23 cellular contexts compared by ENCODE assay signal in genomic region chr2:63438171-63438570, GRCh38.
"Had no signal": no experiment of that assay in that cellular context is flagged by ENCODE, and none has a peak within 500 bp of the region (broad histone marks: within the 10 kb centered on the region; RNA-seq: fewer than 3 reads in every experiment).

No MANE protein-coding gene starts in this region.

- DNase-seq: activated CD4-positive, alpha-beta T cell treated with anti-CD3 and anti-CD28 coated beads, Interleukin-2, amount 10 ng/mL, durations not matched to agents 7 days and 5 days; activated CD8-positive, alpha-beta memory T cell treated with anti-CD3 and anti-CD28 coated beads, Interleukin-2, amount 10 ng/mL, durations not matched to agents 7 days and 5 days; activated CD8-positive, alpha-beta T cell treated with anti-CD3 and anti-CD28 coated beads for 36 hours; activated gamma-delta T cell; activated naive CD4-positive, alpha-beta T cell treated with anti-CD3 and anti-CD28 coated beads, Interleukin-2, amount 50 U/mL, for 16 hours; anterior cingulate cortex; brain microvascular endothelial cell; central memory CD4-positive, alpha-beta T cell; esophagus squamous epithelium; heart left ventricle; left colon; mesendoderm; naive B cell; occipital lobe; posterior cingulate gyrus; right lobe of liver; stimulated activated CD4-positive, alpha-beta T cell treated with anti-CD3 and anti-CD28 coated beads, Interleukin-1b, Interleukin-23, amount 100 ng/mL, for 48 hours; stimulated activated naive CD8-positive, alpha-beta T cell treated with anti-CD3 and anti-CD28 coated beads, Interleukin-15, amount 100 ng/mL, for 72 hours had no signal

- H3K9me3 ChIP-seq: esophagus squamous epithelium, gastroesophageal sphincter, heart left ventricle, right lobe of liver, suprapubic skin, tibial nerve had no signal

- H3K4me1 ChIP-seq: gastroesophageal sphincter, right lobe of liver, suprapubic skin, tibial nerve had no signal

- H3K27me3 ChIP-seq: brain microvascular endothelial cell, esophagus squamous epithelium, gastroesophageal sphincter, heart left ventricle, right lobe of liver, suprapubic skin, tibial nerve had no signal

- H3K27ac ChIP-seq: brain microvascular endothelial cell, esophagus squamous epithelium, gastroesophageal sphincter, heart left ventricle, right lobe of liver, skin epidermis, suprapubic skin, tibial nerve, VCaP had no signal

- H3K36me3 ChIP-seq: brain microvascular endothelial cell, esophagus squamous epithelium, gastroesophageal sphincter, right lobe of liver, suprapubic skin had no signal

- H3K4me3 ChIP-seq: esophagus squamous epithelium, gastroesophageal sphincter, heart left ventricle, right lobe of liver, skin epidermis, suprapubic skin, tibial nerve had no signal
